In the genomic region with DNA sequence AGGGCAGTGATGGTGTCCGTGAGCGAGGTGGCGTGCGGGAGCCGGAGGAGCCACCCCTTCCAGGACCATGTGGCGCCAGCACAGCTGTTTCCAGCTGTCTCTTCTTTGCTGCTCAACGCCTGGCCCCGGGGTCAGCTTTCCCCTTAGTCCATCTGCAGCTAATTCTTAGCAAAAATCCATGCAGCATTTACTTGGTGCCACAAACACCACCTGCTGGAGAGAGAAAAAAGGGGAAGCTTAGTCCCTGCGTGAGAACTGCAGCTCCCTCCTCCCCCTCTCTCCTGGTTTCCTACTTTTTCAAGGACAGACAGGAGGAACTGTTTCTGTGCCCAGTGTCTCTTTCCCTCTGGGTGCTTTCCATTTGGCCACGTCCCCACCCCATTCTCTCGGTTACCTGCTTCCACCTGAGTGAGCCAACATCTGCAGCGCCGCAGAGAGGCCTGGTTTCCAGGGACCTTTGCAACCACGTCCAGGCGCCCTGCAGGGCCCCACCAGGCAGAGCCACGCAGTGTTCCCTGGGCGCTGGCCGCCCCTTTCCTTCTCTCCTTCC, we compare ENCODE assay signal across 9 cellular contexts. TPM values are rescaled to one million over a fixed set of nuclear protein-coding genes. Genes with fewer than 3 reads are reported as not detected.
DNase-seq lines count a peak whose midpoint lies in the region; ATAC-seq, FAIRE-seq and TF ChIP-seq lines count a peak whose summit lies in the region.
"Had no signal": no experiment of that assay in that cellular context is flagged by ENCODE, and none has a peak within 500 bp of the region (broad histone marks: within the 10 kb centered on the region; RNA-seq: fewer than 3 reads in every experiment).

No MANE protein-coding gene starts in this region.

- peak; percentile 77 to 91 (median 83) for TF ChIP-seq CTCF in K562 (IDR thresholded peaks at IDR 0.05 in 2 of 3, conservative IDR thresholded peaks at IDR 0.05 in 1 of 3; ENCODE audit: insufficient read depth in 2 of 3, low read depth in 1 of 3, low read length in 3 of 3)

- peak; percentile 75 to 87 for TF ChIP-seq RAD21 in K562 (CRISPR knock-in tag; conservative IDR thresholded peaks at IDR 0.05 in 1 of 2, IDR thresholded peaks at IDR 0.05 in 1 of 2)

- peaks cover 10% of the 10 kb centered on the region; the same call in 1 of the 2 replicates for H4K20me1 ChIP-seq in K562 (replicated peaks; ENCODE audit: control insufficient read depth, insufficient read depth, low read length)

- 10% methylated on average over 18 of the region's 18 CpGs for WGBS in K562 (ENCODE audit: insufficient coverage, low coverage, missing lambda C conversion rate)

- H3K79me2 ChIP-seq in K562 (ENCODE audit: control insufficient read depth, insufficient read depth, low read length): no peaks in the 10 kb centered on the region; the same call in 2 of the 3 replicates

- peaks cover 0 to 38% of the 10 kb centered on the region in 2 experiments; a peak in 4 of 5 replicates for H3K27me3 ChIP-seq in K562 (ENCODE audit: control insufficient read depth in 2 of 2, insufficient read depth in 2 of 2, low read length in 2 of 2)

- DNase-seq in Daoy (ENCODE audit: low read depth): peak; percentile 19
- DNase-seq in NCI-H146 (lab: John Stamatoyannopoulos, UW): peak; percentile 68
- DNase-seq in K562 (ENCODE audit: extremely low read depth in 1 of 4, low spot score in 3 of 4): peak; percentile 57 to 73 (median 64)
- peak; percentile 63 for DNase-seq in mucosa of gallbladder (ENCODE audit: low spot score)
- no peak for DNase-seq in GM19239 (ENCODE audit: insufficient read length, low spot score)
- no peak for DNase-seq in NCI-H2029 (lab: John Stamatoyannopoulos, UW)
- no peak for DNase-seq in hippocampal formation (lab: John Stamatoyannopoulos, UW)

- peak; percentile 96 for FAIRE-seq in K562 (lab: Jason Lieb, UNC)
- FAIRE-seq in GM19239 (lab: Jason Lieb, UNC): no peak

- CTCF ChIA-PET in K562 (lab: Yijun Ruan, JAX; ENCODE audit: low intra/inter-chr PET ratio): interaction anchor here (1.5 to 3.0 kb wide), 2 partner anchors 30 to 37 kb away, joined by 7 to 25 read pairs; no protein-coding TSS in a partner anchor

- no peak for TF ChIP-seq POLR2A in K562 (conservative IDR thresholded peaks at IDR 0.05)

- no peak overlapping the region; the same call in 1 of the 2 replicates for H3K4me2 ChIP-seq in K562 (ENCODE audit: insufficient read depth, low read length)

- H3K27ac ChIP-seq in K562 (ENCODE audit: extremely low read depth, low read depth, low read length): no peak overlapping the region

- no TSS peak for BruUV-seq in K562 (replicated peaks; lab: Mats Ljungman, UMichigan)

- H3K9ac ChIP-seq in K562 (ENCODE audit: insufficient read depth in 1 of 2, low read depth in 2 of 2, low read length in 2 of 2): peak overlapping the region in 1 of 2 experiments; percentile 28; a peak in 1 of 4 replicates

- TF ChIP-seq EP300 in K562 (IDR thresholded peaks at IDR 0.05; ENCODE audit: low read length): no peak; the same call in 1 of the 2 replicates

- no peaks in the 10 kb centered on the region for H3K36me3 ChIP-seq in K562 (ENCODE audit: control insufficient read depth, insufficient read depth, low read length)

- H2AFZ ChIP-seq in K562 (ENCODE audit: low read depth, low read length): peak overlapping the region; percentile 60

- ATAC-seq in K562 (peak; percentile 59), GM19324 (IDR thresholded peaks at IDR 0.05; ENCODE audit: low FRiP score, unreplicated experiment) (no peak)

- in situ Hi-C loops in K562 (cut with MboI): loop anchor here (5.0 kb wide), 1 partner anchor 32 kb away; no protein-coding TSS in a partner anchor

- H3K9me1 ChIP-seq in K562 (ENCODE audit: control insufficient read depth, insufficient read depth, low read length): no peaks in the 10 kb centered on the region

- POLR2A ChIA-PET in K562 (lab: Yijun Ruan, JAX): interaction anchor here (0.6 to 0.9 kb wide), 2 partner anchors 26 to 34 kb away, joined by 4 read pairs; no protein-coding TSS in a partner anchor

- no peaks in the 10 kb centered on the region for H3K9me3 ChIP-seq in K562 (replicated peaks; ENCODE audit: control insufficient read depth, insufficient read depth, low read depth, low read length)

- intact Hi-C loops in K562 (cut with micrococcal nuclease): loop anchor here (1.0 kb wide), 1 partner anchor 36 kb away; no protein-coding TSS in a partner anchor

- H3K4me3 ChIP-seq in K562: no peak overlapping the region

- peaks cover 25 to 81% of the 10 kb centered on the region in 2 experiments for H3K4me1 ChIP-seq in K562 (replicated peaks in 1 of 2; ENCODE audit: control insufficient read depth in 2 of 2, insufficient read depth in 2 of 2, low read length in 2 of 2)

TF ChIP-seq in K562, 482 proteins besides CTCF, POLR2A, EP300 and RAD21 (continues in another document):
- TF ChIP-seq, protein P1, sequence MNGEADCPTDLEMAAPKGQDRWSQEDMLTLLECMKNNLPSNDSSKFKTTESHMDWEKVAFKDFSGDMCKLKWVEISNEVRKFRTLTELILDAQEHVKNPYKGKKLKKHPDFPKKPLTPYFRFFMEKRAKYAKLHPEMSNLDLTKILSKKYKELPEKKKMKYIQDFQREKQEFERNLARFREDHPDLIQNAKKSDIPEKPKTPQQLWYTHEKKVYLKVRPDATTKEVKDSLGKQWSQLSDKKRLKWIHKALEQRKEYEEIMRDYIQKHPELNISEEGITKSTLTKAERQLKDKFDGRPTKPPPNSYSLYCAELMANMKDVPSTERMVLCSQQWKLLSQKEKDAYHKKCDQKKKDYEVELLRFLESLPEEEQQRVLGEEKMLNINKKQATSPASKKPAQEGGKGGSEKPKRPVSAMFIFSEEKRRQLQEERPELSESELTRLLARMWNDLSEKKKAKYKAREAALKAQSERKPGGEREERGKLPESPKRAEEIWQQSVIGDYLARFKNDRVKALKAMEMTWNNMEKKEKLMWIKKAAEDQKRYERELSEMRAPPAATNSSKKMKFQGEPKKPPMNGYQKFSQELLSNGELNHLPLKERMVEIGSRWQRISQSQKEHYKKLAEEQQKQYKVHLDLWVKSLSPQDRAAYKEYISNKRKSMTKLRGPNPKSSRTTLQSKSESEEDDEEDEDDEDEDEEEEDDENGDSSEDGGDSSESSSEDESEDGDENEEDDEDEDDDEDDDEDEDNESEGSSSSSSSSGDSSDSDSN (IDR thresholded peaks at IDR 0.05; ENCODE audit: borderline replicate concordance in 1 of 2, low read depth in 2 of 2, low read length in 2 of 2): no peak
- no peak for TF ChIP-seq RFX7 (CRISPR knock-in tag; IDR thresholded peaks at IDR 0.05)
- TF ChIP-seq, protein P2, sequence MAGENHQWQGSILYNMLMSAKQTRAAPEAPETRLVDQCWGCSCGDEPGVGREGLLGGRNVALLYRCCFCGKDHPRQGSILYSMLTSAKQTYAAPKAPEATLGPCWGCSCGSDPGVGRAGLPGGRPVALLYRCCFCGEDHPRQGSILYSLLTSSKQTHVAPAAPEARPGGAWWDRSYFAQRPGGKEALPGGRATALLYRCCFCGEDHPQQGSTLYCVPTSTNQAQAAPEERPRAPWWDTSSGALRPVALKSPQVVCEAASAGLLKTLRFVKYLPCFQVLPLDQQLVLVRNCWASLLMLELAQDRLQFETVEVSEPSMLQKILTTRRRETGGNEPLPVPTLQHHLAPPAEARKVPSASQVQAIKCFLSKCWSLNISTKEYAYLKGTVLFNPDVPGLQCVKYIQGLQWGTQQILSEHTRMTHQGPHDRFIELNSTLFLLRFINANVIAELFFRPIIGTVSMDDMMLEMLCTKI (IDR thresholded peaks at IDR 0.05; ENCODE audit: partially characterized antibody): no peak
- no peak for TF ChIP-seq JUNB (CRISPR knock-in tag; conservative IDR thresholded peaks at IDR 0.05)
- no peak for TF ChIP-seq WHSC1 (IDR thresholded peaks at IDR 0.05; ENCODE audit: low read length)
- no peak for TF ChIP-seq CEBPB (tag; IDR thresholded peaks at IDR 0.05)
- no peak for TF ChIP-seq NR4A1 (CRISPR knock-in tag; IDR thresholded peaks at IDR 0.05)
- TF ChIP-seq NR4A1 (tag; IDR thresholded peaks at IDR 0.05): 0 out of 2 replicates have a peak, but pooled peaks have one; percentile 48

RNA-seq across cellular contexts. Expression of a gene that starts 3.4 kb away (rescaled TPM):
- not detected in 2 replicates for total RNA-seq in Daoy (2014; rRNA removed; shearing (Covaris generic))
- total RNA-seq in K562 (2011; cell fraction: chromatin; rRNA removed; ENCODE audit: low replicate concordance): 1.7 and 3.2 TPM in 2 replicates
- 2.1 and 2.2 TPM in 2 replicates for total RNA-seq in K562 (2011; cell fraction: nucleolus; rRNA removed)
- total RNA-seq in K562 (2011; cell fraction: nucleoplasm; rRNA removed): 1.5 and 1.6 TPM in 2 replicates
- total RNA-seq in K562 (2014; rRNA removed) (0.59 and 1.3 TPM in 2 replicates), K562 (2014; rRNA removed; fragmentation: Illumina TruSeq; extraction: Trizol) (0.26 and 0.47 TPM in 2 replicates), K562 (2015; rRNA removed; fragmentation: Illumina TruSeq; extraction: Trizol) (0.43 and 0.49 TPM in 2 replicates), K562 (2021) (1.3 and 1.6 TPM in 2 replicates), mucosa of gallbladder (179 TPM)
- polyA plus RNA-seq in K562 (2011; rRNA removed) (0.26 and 0.65 TPM in 2 replicates), K562 (2014; fragmentation: Illumina TruSeq; extraction: Trizol) (0.74 and 1.1 TPM in 2 replicates), K562 (2014; fragmentation: Nextera tagmentation; extraction: Ambion mirVana) (under 1 TPM; 0.03 to 0.04 TPM), K562 (2014; rRNA removed) (1.0 and 1.1 TPM in 2 replicates)
- 0.27 and 1.1 TPM in 2 replicates for polyA plus RNA-seq in K562 (2011; cell fraction: cytosol; rRNA removed)
- 1.4 and 5.0 TPM in 2 replicates for polyA plus RNA-seq in K562 (2011; cell fraction: nucleus; rRNA removed)
- polyA plus RNA-seq in K562 (2012): 4.1 and 5.2 TPM in 2 replicates
- polyA minus RNA-seq in K562 (2011; rRNA and poly(A)+ RNA removed): 0.21 and 1.3 TPM in 2 replicates
- 0.27 and 0.95 TPM in 2 replicates for polyA minus RNA-seq in K562 (2011; cell fraction: cytosol; rRNA and poly(A)+ RNA removed)
- 0.22 and 0.67 TPM in 2 replicates for polyA minus RNA-seq in K562 (2011; cell fraction: nucleus; rRNA and poly(A)+ RNA removed)

RNA-seq across cellular contexts. Expression of a gene that starts 20.4 kb away (rescaled TPM):
- total RNA-seq in Daoy (2014; rRNA removed; shearing (Covaris generic)): not detected in 2 replicates
- not detected in 2 replicates for total RNA-seq in K562 (2011; cell fraction: chromatin; rRNA removed; ENCODE audit: low replicate concordance)
- not detected in 2 replicates for total RNA-seq in K562 (2011; cell fraction: nucleolus; rRNA removed)
- not detected in 2 replicates for total RNA-seq in K562 (2011; cell fraction: nucleoplasm; rRNA removed)
- total RNA-seq in K562 (2014; rRNA removed) (not detected in 2 replicates), K562 (2014; rRNA removed; fragmentation: Illumina TruSeq; extraction: Trizol) (not detected in 2 replicates), K562 (2015; rRNA removed; fragmentation: Illumina TruSeq; extraction: Trizol) (not detected in 2 replicates), K562 (2021) (not detected in 2 replicates), mucosa of gallbladder (not detected)
- polyA plus RNA-seq in K562 (2011; rRNA removed) (not detected in 2 replicates), K562 (2014; fragmentation: Illumina TruSeq; extraction: Trizol) (not detected in 2 replicates), K562 (2014; fragmentation: Nextera tagmentation; extraction: Ambion mirVana) (not detected), K562 (2014; rRNA removed) (not detected in 2 replicates)
- not detected in 2 replicates for polyA plus RNA-seq in K562 (2011; cell fraction: cytosol; rRNA removed)
- not detected in 2 replicates for polyA plus RNA-seq in K562 (2011; cell fraction: nucleus; rRNA removed)
- polyA plus RNA-seq in K562 (2012): not detected in 2 replicates
- polyA minus RNA-seq in K562 (2011; rRNA and poly(A)+ RNA removed): not detected in 2 replicates
- not detected in 2 replicates for polyA minus RNA-seq in K562 (2011; cell fraction: cytosol; rRNA and poly(A)+ RNA removed)
- not detected in 2 replicates for polyA minus RNA-seq in K562 (2011; cell fraction: nucleus; rRNA and poly(A)+ RNA removed)
- total RNA-seq: skeletal muscle tissue had no signal

Comparison
In these comparisons a context has a peak if more than half of its experiments do, and no peak if none do; other contexts are left out.
1. DNase-seq: peak in Daoy (single experiment), NCI-H146 (single experiment), K562 (4 of 4) and mucosa of gallbladder (single experiment); none in GM19239 (single experiment), NCI-H2029 (single experiment) and hippocampal formation (0 of 2).
2. RNA of a gene that starts 3.4 kb away (total RNA-seq): 179 TPM in mucosa of gallbladder (single experiment); 0.26 to 3.2 TPM in K562 and not detected in Daoy; every median in the first group is over 10 times any median in the second.